ENCODE assay signal across 18 cellular contexts in the genomic region with DNA sequence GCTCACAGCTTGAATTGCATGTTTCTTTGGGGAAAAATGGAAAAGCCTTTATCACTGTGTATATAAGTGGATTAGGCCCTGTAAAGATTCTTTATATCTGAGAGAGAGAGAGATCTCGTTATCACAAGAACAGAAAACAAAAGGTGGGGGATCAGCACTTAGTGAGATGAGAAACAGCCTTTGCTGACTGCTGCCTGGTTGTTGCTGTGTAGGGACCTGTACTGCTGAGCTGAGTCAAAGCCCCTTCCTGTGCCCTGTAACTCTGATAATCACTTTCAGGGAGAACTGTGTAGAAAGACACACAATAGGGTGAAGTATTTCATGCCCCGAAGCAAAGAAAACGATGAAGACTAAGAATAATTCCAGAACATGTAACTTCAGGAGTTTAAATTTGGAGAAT. TPM values are rescaled to one million over a fixed set of nuclear protein-coding genes. Genes with fewer than 3 reads are reported as not detected.
"Had no signal": no experiment of that assay in that cellular context is flagged by ENCODE, and none has a peak within 500 bp of the region (broad histone marks: within the 10 kb centered on the region; RNA-seq: fewer than 3 reads in every experiment).

No MANE protein-coding gene starts in this region.

- H3K4me3 ChIP-seq: colonic mucosa, lower lobe of right lung, smooth muscle cell, thyroid gland had no signal

- H3K27me3 Mint-ChIP-seq: naive B cell had no signal

- ATAC-seq: esophagus mucosa, left cardiac atrium, lower lobe of right lung, right cardiac atrium had no signal

- H3K4me1 Mint-ChIP-seq: naive B cell had no signal

- H3K9me3 ChIP-seq: colonic mucosa, lower lobe of right lung, thyroid gland had no signal

- H3K27ac ChIP-seq: colonic mucosa, lower lobe of right lung, thyroid gland, VCaP had no signal

- DNase-seq: activated CD4-positive, alpha-beta T cell treated with anti-CD3 and anti-CD28 coated beads for 48 hours; activated CD8-positive, alpha-beta memory T cell treated with anti-CD3 and anti-CD28 coated beads for 24 hours; activated naive CD4-positive, alpha-beta T cell treated with Interleukin-2 at 50 U/mL for 16 hours; caudate nucleus; colonic mucosa; effector CD8-positive, alpha-beta T cell; hypothalamus; left cardiac atrium; lower lobe of right lung; naive B cell; right cardiac atrium; T1000; thyroid gland had no signal

- H3K27ac Mint-ChIP-seq: naive B cell had no signal

- H3K27me3 ChIP-seq: colonic mucosa, thyroid gland had no signal

- H3K9me3 Mint-ChIP-seq: naive B cell had no signal

- H3K36me3 Mint-ChIP-seq: naive B cell had no signal

- H3K36me3 ChIP-seq: colonic mucosa, lower lobe of right lung, thyroid gland had no signal

RNA-seq across cellular contexts. Expression of a gene that starts 30.6 kb away (rescaled TPM):
- total RNA-seq: astrocyte, colonic mucosa, esophagus mucosa, left cardiac atrium, lower lobe of right lung, posterior vena cava, smooth muscle cell, thyroid gland had no signal
